1 cellular context compared by ENCODE assay signal in the genomic region with DNA sequence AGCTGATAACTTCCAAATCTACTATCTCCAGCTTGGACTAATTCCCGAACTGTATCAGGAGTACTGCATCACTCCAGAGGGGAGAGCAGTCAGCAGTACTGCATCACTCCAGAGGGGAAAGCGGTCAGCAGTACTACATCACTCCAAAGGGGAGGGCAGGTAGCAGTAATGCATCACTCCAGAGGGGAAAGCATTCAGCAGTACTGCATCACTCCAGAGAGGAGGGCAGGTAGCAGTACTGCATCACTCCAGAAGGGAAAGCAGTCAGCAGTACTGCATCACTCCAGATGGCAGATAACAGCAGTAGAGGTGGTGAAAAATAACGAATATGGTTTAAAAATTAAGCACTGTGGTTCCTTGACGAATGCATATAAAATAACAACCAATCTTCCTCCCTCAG.
TF ChIP-seq lines count a peak whose summit lies in the region.

No MANE protein-coding gene starts in this region.

TF ChIP-seq in GM12878, 131 proteins besides CTCF, POLR2A, EP300 and RAD21:
- TF ChIP-seq STAT3 (IDR thresholded peaks at IDR 0.05; ENCODE audit: low read depth, low read length) = no peak
- no peak for TF ChIP-seq TARDBP (IDR thresholded peaks at IDR 0.05; ENCODE audit: borderline replicate concordance)
- TF ChIP-seq MYB (IDR thresholded peaks at IDR 0.05; ENCODE audit: borderline replicate concordance, low read depth, low read length) = no peak
- no peak for TF ChIP-seq ZNF24 (IDR thresholded peaks at IDR 0.05)
- TF ChIP-seq SRF (IDR thresholded peaks at IDR 0.05; ENCODE audit: low read depth in 2 of 2, low read length in 2 of 2) = no peak
- TF ChIP-seq RELA (IDR thresholded peaks at IDR 0.05; ENCODE audit: borderline replicate concordance, partially characterized antibody) = no peak
- TF ChIP-seq NBN (IDR thresholded peaks at IDR 0.05) = no peak
- TF ChIP-seq, protein P1, sequence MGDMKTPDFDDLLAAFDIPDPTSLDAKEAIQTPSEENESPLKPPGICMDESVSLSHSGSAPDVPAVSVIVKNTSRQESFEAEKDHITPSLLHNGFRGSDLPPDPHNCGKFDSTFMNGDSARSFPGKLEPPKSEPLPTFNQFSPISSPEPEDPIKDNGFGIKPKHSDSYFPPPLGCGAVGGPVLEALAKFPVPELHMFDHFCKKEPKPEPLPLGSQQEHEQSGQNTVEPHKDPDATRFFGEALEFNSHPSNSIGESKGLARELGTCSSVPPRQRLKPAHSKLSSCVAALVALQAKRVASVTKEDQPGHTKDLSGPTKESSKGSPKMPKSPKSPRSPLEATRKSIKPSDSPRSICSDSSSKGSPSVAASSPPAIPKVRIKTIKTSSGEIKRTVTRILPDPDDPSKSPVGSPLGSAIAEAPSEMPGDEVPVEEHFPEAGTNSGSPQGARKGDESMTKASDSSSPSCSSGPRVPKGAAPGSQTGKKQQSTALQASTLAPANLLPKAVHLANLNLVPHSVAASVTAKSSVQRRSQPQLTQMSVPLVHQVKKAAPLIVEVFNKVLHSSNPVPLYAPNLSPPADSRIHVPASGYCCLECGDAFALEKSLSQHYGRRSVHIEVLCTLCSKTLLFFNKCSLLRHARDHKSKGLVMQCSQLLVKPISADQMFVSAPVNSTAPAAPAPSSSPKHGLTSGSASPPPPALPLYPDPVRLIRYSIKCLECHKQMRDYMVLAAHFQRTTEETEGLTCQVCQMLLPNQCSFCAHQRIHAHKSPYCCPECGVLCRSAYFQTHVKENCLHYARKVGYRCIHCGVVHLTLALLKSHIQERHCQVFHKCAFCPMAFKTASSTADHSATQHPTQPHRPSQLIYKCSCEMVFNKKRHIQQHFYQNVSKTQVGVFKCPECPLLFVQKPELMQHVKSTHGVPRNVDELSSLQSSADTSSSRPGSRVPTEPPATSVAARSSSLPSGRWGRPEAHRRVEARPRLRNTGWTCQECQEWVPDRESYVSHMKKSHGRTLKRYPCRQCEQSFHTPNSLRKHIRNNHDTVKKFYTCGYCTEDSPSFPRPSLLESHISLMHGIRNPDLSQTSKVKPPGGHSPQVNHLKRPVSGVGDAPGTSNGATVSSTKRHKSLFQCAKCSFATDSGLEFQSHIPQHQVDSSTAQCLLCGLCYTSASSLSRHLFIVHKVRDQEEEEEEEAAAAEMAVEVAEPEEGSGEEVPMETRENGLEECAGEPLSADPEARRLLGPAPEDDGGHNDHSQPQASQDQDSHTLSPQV (IDR thresholded peaks at IDR 0.05) = no peak
